In the genomic region with DNA sequence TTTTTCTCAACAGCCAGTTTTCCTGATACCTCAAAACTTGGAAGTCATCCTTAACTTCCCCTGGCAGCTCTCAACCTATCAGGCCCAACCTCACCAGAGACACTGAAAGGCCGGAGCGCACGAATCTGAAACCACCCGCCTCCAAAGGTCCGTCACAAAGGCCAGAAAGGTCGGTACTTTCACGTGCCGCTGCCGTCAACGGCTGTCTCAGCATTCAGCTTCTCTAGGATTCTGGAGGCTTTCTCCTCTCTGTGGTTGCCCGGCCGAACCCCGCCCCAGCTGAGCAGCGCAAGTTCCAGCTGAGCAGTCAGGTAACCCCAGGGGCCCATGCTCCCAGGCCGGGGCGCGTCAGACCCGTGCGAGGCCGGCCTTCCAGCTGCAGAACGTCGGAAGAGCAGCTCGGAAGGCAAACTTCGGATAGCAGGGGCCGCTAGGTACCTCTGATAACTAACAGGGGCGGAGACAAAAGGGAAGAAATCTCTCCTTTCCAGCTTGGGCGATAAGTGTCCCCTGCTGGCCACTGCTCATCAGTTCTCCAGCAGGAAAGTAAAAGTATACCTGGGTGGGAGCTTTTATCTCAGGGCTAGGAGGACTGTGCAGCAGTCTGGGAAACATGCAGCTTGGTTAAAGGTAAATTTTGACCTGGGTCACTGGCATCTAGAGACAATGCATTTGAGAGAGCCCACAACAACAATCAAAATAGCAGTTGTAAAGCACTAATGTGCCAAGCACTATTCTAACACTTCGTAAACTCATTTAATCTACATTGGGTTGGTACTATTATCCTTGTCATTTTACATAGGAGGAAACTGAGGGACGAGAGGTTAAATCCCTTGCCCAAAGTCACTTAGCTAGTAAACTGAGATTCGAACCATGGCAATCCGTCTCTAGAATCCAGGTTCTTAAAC, we compare ENCODE assay signal across 1 cellular context.
TF ChIP-seq lines count a peak whose summit lies in the region.

No MANE protein-coding gene starts in this region.

TF ChIP-seq in HepG2, 621 proteins besides CTCF, POLR2A, EP300 and RAD21 (continued from another document and continues in another):
- TF ChIP-seq, protein P1, sequence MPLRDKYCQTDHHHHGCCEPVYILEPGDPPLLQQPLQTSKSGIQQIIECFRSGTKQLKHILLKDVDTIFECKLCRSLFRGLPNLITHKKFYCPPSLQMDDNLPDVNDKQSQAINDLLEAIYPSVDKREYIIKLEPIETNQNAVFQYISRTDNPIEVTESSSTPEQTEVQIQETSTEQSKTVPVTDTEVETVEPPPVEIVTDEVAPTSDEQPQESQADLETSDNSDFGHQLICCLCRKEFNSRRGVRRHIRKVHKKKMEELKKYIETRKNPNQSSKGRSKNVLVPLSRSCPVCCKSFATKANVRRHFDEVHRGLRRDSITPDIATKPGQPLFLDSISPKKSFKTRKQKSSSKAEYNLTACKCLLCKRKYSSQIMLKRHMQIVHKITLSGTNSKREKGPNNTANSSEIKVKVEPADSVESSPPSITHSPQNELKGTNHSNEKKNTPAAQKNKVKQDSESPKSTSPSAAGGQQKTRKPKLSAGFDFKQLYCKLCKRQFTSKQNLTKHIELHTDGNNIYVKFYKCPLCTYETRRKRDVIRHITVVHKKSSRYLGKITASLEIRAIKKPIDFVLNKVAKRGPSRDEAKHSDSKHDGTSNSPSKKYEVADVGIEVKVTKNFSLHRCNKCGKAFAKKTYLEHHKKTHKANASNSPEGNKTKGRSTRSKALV (CRISPR knock-in tag; IDR thresholded peaks at IDR 0.05): peak; percentile 83
- TF ChIP-seq HHEX (CRISPR knock-in tag; IDR thresholded peaks at IDR 0.05): no peak
- TF ChIP-seq MEF2D (CRISPR knock-in tag; IDR thresholded peaks at IDR 0.05): peak; percentile 74
- peak; percentile 63 for TF ChIP-seq NCOA2 (CRISPR knock-in tag; IDR thresholded peaks at IDR 0.05)
- TF ChIP-seq PRPF4 (IDR thresholded peaks at IDR 0.05; ENCODE audit: low read depth, low read length, poor library complexity, severe bottlenecking): no peak
- TF ChIP-seq, protein P2, sequence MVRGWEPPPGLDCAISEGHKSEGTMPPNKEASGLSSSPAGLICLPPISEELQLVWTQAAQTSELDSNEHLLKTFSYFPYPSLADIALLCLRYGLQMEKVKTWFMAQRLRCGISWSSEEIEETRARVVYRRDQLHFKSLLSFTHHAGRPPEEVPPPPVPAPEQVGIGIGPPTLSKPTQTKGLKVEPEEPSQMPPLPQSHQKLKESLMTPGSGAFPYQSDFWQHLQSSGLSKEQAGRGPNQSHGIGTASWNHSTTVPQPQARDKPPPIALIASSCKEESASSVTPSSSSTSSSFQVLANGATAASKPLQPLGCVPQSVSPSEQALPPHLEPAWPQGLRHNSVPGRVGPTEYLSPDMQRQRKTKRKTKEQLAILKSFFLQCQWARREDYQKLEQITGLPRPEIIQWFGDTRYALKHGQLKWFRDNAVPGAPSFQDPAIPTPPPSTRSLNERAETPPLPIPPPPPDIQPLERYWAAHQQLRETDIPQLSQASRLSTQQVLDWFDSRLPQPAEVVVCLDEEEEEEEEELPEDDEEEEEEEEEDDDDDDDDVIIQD (CRISPR knock-in tag; IDR thresholded peaks at IDR 0.05; ENCODE audit: low read depth): peak; percentile 97
- no peak; the same call in 1 of the 2 replicates for TF ChIP-seq KDM6A (CRISPR knock-in tag; IDR thresholded peaks at IDR 0.05; ENCODE audit: low read depth)
- TF ChIP-seq CHD2 (IDR thresholded peaks at IDR 0.05; ENCODE audit: low read depth, low read length): no peak
- no peak for TF ChIP-seq SRSF9 (IDR thresholded peaks at IDR 0.05; ENCODE audit: borderline replicate concordance, insufficient read depth, low read depth, low read length, poor library complexity, severe bottlenecking)
- peak; percentile 95 for TF ChIP-seq YEATS2 (CRISPR knock-in tag; IDR thresholded peaks at IDR 0.05; ENCODE audit: borderline replicate concordance)
- peak; percentile 72; the same call in 1 of the 2 replicates for TF ChIP-seq ZNF572 (CRISPR knock-in tag; IDR thresholded peaks at IDR 0.05)
- no peak for TF ChIP-seq SNAI1 (CRISPR knock-in tag; IDR thresholded peaks at IDR 0.05; ENCODE audit: borderline replicate concordance)
- TF ChIP-seq ZNF747 (CRISPR knock-in tag; IDR thresholded peaks at IDR 0.05; ENCODE audit: borderline replicate concordance): peak; percentile 66; the same call in 1 of the 2 replicates
- no peak; the same call in 1 of the 2 replicates for TF ChIP-seq ZNF737 (CRISPR knock-in tag; IDR thresholded peaks at IDR 0.05; ENCODE audit: borderline replicate concordance)
- TF ChIP-seq ZNF546 (CRISPR knock-in tag; conservative IDR thresholded peaks at IDR 0.05): peak; percentile 58; the same call in 1 of the 2 replicates
- no peak; the same call in none of the 2 replicates for TF ChIP-seq KLF11 (CRISPR knock-in tag; IDR thresholded peaks at IDR 0.05)
- TF ChIP-seq, protein P3, sequence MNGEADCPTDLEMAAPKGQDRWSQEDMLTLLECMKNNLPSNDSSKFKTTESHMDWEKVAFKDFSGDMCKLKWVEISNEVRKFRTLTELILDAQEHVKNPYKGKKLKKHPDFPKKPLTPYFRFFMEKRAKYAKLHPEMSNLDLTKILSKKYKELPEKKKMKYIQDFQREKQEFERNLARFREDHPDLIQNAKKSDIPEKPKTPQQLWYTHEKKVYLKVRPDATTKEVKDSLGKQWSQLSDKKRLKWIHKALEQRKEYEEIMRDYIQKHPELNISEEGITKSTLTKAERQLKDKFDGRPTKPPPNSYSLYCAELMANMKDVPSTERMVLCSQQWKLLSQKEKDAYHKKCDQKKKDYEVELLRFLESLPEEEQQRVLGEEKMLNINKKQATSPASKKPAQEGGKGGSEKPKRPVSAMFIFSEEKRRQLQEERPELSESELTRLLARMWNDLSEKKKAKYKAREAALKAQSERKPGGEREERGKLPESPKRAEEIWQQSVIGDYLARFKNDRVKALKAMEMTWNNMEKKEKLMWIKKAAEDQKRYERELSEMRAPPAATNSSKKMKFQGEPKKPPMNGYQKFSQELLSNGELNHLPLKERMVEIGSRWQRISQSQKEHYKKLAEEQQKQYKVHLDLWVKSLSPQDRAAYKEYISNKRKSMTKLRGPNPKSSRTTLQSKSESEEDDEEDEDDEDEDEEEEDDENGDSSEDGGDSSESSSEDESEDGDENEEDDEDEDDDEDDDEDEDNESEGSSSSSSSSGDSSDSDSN (CRISPR knock-in tag; IDR thresholded peaks at IDR 0.05): peak; percentile 100
- TF ChIP-seq BCL6 (CRISPR knock-in tag; IDR thresholded peaks at IDR 0.05): peak; percentile 62
- TF ChIP-seq ZNF225 (CRISPR knock-in tag; IDR thresholded peaks at IDR 0.05): 0 out of 2 replicates have a peak, but pooled peaks have one; percentile 69
- TF ChIP-seq, protein P4, sequence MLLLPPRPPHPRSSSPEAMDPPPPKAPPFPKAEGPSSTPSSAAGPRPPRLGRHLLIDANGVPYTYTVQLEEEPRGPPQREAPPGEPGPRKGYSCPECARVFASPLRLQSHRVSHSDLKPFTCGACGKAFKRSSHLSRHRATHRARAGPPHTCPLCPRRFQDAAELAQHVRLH (CRISPR knock-in tag; IDR thresholded peaks at IDR 0.05; ENCODE audit: borderline replicate concordance, low read depth): peak; percentile 94; the same call in 1 of the 2 replicates
- TF ChIP-seq PITX1 (CRISPR knock-in tag; IDR thresholded peaks at IDR 0.05): peak; percentile 88
- peak in 1 of 2 experiments; percentile 8; a peak in 1 of 4 replicates for TF ChIP-seq MAFK (conservative IDR thresholded peaks at IDR 0.05 in 1 of 2, IDR thresholded peaks at IDR 0.05 in 1 of 2; ENCODE audit: low read length in 2 of 2)
- peak; percentile 79 for TF ChIP-seq ZBTB7B (CRISPR knock-in tag; IDR thresholded peaks at IDR 0.05)
- no peak for TF ChIP-seq SMARCE1 (IDR thresholded peaks at IDR 0.05; ENCODE audit: borderline replicate concordance)
- TF ChIP-seq MEIS1 (CRISPR knock-in tag; IDR thresholded peaks at IDR 0.05; ENCODE audit: borderline replicate concordance): peak; percentile 91; the same call in 1 of the 2 replicates
- TF ChIP-seq, protein P5, sequence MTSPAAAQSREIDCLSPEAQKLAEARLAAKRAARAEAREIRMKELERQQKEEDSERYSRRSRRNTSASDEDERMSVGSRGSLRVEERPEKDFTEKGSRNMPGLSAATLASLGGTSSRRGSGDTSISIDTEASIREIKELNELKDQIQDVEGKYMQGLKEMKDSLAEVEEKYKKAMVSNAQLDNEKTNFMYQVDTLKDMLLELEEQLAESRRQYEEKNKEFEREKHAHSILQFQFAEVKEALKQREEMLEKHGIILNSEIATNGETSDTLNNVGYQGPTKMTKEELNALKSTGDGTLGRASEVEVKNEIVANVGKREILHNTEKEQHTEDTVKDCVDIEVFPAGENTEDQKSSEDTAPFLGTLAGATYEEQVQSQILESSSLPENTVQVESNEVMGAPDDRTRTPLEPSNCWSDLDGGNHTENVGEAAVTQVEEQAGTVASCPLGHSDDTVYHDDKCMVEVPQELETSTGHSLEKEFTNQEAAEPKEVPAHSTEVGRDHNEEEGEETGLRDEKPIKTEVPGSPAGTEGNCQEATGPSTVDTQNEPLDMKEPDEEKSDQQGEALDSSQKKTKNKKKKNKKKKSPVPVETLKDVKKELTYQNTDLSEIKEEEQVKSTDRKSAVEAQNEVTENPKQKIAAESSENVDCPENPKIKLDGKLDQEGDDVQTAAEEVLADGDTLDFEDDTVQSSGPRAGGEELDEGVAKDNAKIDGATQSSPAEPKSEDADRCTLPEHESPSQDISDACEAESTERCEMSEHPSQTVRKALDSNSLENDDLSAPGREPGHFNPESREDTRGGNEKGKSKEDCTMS (CRISPR knock-in tag; conservative IDR thresholded peaks at IDR 0.05): no peak
- no peak for TF ChIP-seq ZNF282 (IDR thresholded peaks at IDR 0.05; ENCODE audit: partially characterized antibody)
- TF ChIP-seq ZNF101 (CRISPR knock-in tag; IDR thresholded peaks at IDR 0.05; ENCODE audit: borderline replicate concordance, low read depth): no peak
- no peak for TF ChIP-seq ZFP37 (CRISPR knock-in tag; IDR thresholded peaks at IDR 0.05; ENCODE audit: borderline replicate concordance)
- peak; percentile 79 for TF ChIP-seq SP4 (CRISPR knock-in tag; IDR thresholded peaks at IDR 0.05)
- TF ChIP-seq, protein P6, sequence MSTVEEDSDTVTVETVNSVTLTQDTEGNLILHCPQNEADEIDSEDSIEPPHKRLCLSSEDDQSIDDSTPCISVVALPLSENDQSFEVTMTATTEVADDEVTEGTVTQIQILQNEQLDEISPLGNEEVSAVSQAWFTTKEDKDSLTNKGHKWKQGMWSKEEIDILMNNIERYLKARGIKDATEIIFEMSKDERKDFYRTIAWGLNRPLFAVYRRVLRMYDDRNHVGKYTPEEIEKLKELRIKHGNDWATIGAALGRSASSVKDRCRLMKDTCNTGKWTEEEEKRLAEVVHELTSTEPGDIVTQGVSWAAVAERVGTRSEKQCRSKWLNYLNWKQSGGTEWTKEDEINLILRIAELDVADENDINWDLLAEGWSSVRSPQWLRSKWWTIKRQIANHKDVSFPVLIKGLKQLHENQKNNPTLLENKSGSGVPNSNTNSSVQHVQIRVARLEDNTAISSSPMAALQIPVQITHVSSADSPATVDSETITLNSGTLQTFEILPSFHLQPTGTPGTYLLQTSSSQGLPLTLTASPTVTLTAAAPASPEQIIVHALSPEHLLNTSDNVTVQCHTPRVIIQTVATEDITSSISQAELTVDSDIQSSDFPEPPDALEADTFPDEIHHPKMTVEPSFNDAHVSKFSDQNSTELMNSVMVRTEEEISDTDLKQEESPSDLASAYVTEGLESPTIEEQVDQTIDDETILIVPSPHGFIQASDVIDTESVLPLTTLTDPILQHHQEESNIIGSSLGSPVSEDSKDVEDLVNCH (CRISPR knock-in tag; IDR thresholded peaks at IDR 0.05): no peak
- no peak for TF ChIP-seq JUN (CRISPR knock-in tag; IDR thresholded peaks at IDR 0.05)
- peak; percentile 80 for TF ChIP-seq RBM22 (optimal IDR thresholded peaks at IDR 0.05; ENCODE audit: low read length)
- peak; percentile 85 for TF ChIP-seq SSRP1 (CRISPR knock-in tag; IDR thresholded peaks at IDR 0.05)
- TF ChIP-seq, protein P7, sequence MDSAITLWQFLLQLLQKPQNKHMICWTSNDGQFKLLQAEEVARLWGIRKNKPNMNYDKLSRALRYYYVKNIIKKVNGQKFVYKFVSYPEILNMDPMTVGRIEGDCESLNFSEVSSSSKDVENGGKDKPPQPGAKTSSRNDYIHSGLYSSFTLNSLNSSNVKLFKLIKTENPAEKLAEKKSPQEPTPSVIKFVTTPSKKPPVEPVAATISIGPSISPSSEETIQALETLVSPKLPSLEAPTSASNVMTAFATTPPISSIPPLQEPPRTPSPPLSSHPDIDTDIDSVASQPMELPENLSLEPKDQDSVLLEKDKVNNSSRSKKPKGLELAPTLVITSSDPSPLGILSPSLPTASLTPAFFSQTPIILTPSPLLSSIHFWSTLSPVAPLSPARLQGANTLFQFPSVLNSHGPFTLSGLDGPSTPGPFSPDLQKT (CRISPR knock-in tag; IDR thresholded peaks at IDR 0.05; ENCODE audit: borderline replicate concordance): no peak
- TF ChIP-seq, protein P8, sequence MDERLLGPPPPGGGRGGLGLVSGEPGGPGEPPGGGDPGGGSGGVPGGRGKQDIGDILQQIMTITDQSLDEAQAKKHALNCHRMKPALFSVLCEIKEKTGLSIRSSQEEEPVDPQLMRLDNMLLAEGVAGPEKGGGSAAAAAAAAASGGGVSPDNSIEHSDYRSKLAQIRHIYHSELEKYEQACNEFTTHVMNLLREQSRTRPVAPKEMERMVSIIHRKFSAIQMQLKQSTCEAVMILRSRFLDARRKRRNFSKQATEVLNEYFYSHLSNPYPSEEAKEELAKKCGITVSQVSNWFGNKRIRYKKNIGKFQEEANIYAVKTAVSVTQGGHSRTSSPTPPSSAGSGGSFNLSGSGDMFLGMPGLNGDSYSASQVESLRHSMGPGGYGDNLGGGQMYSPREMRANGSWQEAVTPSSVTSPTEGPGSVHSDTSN (CRISPR knock-in tag; IDR thresholded peaks at IDR 0.05): no peak
- TF ChIP-seq ZNF33B (CRISPR knock-in tag; IDR thresholded peaks at IDR 0.05): peak; percentile 85; the same call in 1 of the 2 replicates
- peak; percentile 52; the same call in 1 of the 2 replicates for TF ChIP-seq MAFF (IDR thresholded peaks at IDR 0.05; ENCODE audit: low read depth, low read length)
- no peak for TF ChIP-seq TBP (CRISPR knock-in tag; IDR thresholded peaks at IDR 0.05)
- TF ChIP-seq ARNT (IDR thresholded peaks at IDR 0.05): no peak
- peak; percentile 68; the same call in 1 of the 2 replicates for TF ChIP-seq FOXO1 (CRISPR knock-in tag; IDR thresholded peaks at IDR 0.05)
- TF ChIP-seq TP53 (CRISPR knock-in tag; conservative IDR thresholded peaks at IDR 0.05): peak; percentile 68; the same call in 1 of the 2 replicates
- TF ChIP-seq ZKSCAN5 (CRISPR knock-in tag; IDR thresholded peaks at IDR 0.05): no peak
- peak; percentile 67; the same call in 1 of the 2 replicates for TF ChIP-seq GZF1 (CRISPR knock-in tag; IDR thresholded peaks at IDR 0.05)
- peak; percentile 90 for TF ChIP-seq ERF (CRISPR knock-in tag; IDR thresholded peaks at IDR 0.05)
- TF ChIP-seq SOX5 (CRISPR knock-in tag; IDR thresholded peaks at IDR 0.05; ENCODE audit: borderline replicate concordance): peak; percentile 80
- TF ChIP-seq, protein P9, sequence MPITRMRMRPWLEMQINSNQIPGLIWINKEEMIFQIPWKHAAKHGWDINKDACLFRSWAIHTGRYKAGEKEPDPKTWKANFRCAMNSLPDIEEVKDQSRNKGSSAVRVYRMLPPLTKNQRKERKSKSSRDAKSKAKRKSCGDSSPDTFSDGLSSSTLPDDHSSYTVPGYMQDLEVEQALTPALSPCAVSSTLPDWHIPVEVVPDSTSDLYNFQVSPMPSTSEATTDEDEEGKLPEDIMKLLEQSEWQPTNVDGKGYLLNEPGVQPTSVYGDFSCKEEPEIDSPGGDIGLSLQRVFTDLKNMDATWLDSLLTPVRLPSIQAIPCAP (CRISPR knock-in tag; IDR thresholded peaks at IDR 0.05; ENCODE audit: low read depth): no peak
- peak; percentile 82; the same call in 1 of the 2 replicates for TF ChIP-seq ZNF232 (CRISPR knock-in tag; IDR thresholded peaks at IDR 0.05; ENCODE audit: borderline replicate concordance)
- peak; percentile 97; the same call in 1 of the 2 replicates for TF ChIP-seq ZSCAN21 (CRISPR knock-in tag; IDR thresholded peaks at IDR 0.05; ENCODE audit: borderline replicate concordance)
- peak; percentile 98; the same call in 1 of the 2 replicates for TF ChIP-seq ZSCAN31 (CRISPR knock-in tag; IDR thresholded peaks at IDR 0.05; ENCODE audit: low read depth)
